Comparison of ENCODE assay signal across 21 cellular contexts in the genomic region with DNA sequence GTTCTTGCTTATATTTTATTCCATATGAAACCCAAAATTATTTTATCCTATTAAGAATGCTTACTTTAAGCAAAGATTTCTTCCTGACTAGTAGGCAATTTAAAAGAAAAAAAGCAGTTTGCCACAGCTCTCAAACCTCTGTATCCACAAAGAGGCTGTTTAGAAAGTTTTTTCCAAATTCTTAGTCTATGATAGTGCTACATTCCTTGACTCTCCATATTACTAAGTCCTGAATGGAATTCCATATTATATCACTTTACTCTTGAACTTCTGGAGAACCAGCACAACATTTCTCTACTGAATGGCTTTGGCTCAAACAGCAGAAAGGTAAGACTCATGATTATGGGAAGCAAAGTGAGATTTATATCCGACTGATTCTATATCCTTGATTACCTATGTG. TPM values are rescaled to one million over a fixed set of nuclear protein-coding genes. Genes with fewer than 3 reads are reported as not detected.
"Had no signal": no experiment of that assay in that cellular context is flagged by ENCODE, and none has a peak within 500 bp of the region (broad histone marks: within the 10 kb centered on the region; RNA-seq: fewer than 3 reads in every experiment).

No MANE protein-coding gene starts in this region.

- H3K79me2 ChIP-seq: hepatocyte had no signal

- H3K27ac ChIP-seq: coronary artery, esophagus muscularis mucosa, hepatocyte, neutrophil, psoas muscle, sigmoid colon, thyroid gland had no signal

- H3K4me2 ChIP-seq: hepatocyte had no signal

- H3K4me1 ChIP-seq: psoas muscle, thyroid gland had no signal

- DNase-seq: effector CD4-positive, alpha-beta T cell; endodermal cell; mucosa of descending colon; naive thymus-derived CD8-positive, alpha-beta T cell; psoas muscle; retina; sigmoid colon; small intestine; stimulated activated CD4-positive, alpha-beta T cell treated with anti-CD3 and anti-CD28 coated beads, Interleukin-2, amount 100 ng/mL, for 48 hours; stimulated activated naive CD4-positive, alpha-beta T cell treated with Interleukin-2 at 50 U/mL for 16 hours; thyroid gland had no signal

- H3K36me3 ChIP-seq: esophagus muscularis mucosa, neutrophil, sigmoid colon, thyroid gland had no signal

- H3K4me3 ChIP-seq: coronary artery, esophagus muscularis mucosa, hepatocyte, mucosa of descending colon, psoas muscle, sigmoid colon, thyroid gland had no signal

- ATAC-seq: mucosa of descending colon; naive thymus-derived CD8-positive, alpha-beta T cell; psoas muscle had no signal

- H2AFZ ChIP-seq: hepatocyte had no signal

- H3K9me3 ChIP-seq: esophagus muscularis mucosa, mucosa of descending colon, neutrophil, psoas muscle, sigmoid colon, thyroid gland had no signal

- H3K27me3 ChIP-seq: esophagus muscularis mucosa, hepatocyte, neutrophil, sigmoid colon, thyroid gland had no signal

RNA-seq across cellular contexts. Expression of gene SLC10A6, which starts 8.3 kb away (rescaled TPM):
- total RNA-seq: chondrocyte, endodermal cell, endothelial cell of umbilical vein, kidney epithelial cell, osteoblast had no signal
- polyA plus RNA-seq: hepatocyte; naive thymus-derived CD8-positive, alpha-beta T cell; neural cell had no signal

RNA-seq across cellular contexts. Expression of gene C4orf36, which starts 51.4 kb away (rescaled TPM):
- total RNA-seq: liver; naive thymus-derived CD8-positive, alpha-beta T cell had no signal
- polyA plus RNA-seq: endothelial cell of umbilical vein; naive thymus-derived CD8-positive, alpha-beta T cell had no signal
